12 cellular contexts compared by ENCODE assay signal in the genomic region with DNA sequence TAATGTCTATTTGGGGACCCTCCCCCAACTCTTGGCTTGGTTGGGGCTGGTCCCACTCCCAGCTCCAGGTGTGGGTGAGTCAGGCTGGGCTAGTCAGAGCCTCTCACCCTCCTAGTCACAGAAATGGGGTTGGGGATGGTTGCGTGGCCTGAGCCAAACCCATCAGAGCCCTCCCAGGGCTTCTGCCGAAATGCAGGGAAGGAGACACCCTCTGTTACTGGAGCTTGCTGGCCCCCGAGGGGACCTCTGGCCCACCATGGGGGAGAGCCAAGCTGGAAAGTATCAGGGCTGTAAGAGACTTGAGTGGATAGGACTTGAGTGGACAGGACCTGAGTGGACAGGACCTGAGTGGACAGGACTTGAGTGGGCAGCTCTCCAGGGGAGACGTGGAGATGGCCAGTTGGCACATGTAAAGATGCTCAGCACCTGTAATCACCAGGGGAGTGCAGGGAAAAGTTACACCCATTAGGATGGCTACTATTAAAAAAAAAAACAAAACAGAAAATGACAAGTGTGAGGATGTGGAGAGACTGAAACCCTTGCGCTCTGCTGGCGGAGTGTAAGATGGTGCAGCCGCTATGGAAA. TPM values are rescaled to one million over a fixed set of nuclear protein-coding genes. Genes with fewer than 3 reads are reported as not detected.
DNase-seq lines count a peak whose midpoint lies in the region; ATAC-seq and TF ChIP-seq lines count a peak whose summit lies in the region.
"Had no signal": no experiment of that assay in that cellular context is flagged by ENCODE, and none has a peak within 500 bp of the region (broad histone marks: within the 10 kb centered on the region; RNA-seq: fewer than 3 reads in every experiment).

No MANE protein-coding gene starts in this region.

- no peak for DNase-seq in activated T-cell treated with anti-CD3 and anti-CD28 coated beads, Interleukin-2, amount 50 U/mL, for 24 hours
- no peak for DNase-seq in activated T-cell treated with anti-CD3 and anti-CD28 coated beads, Interleukin-2, amount 50 U/mL, for 48 hours
- DNase-seq in activated CD4-positive, alpha-beta memory T cell treated with anti-CD3 and anti-CD28 coated beads, Interleukin-2, amount 10 ng/mL, durations not matched to agents 7 days and 5 days: no peak
- DNase-seq in glutamatergic neuron (no peak), LoVo (ENCODE audit: low spot score) (no peak), prostate gland (ENCODE audit: low spot score) (no peak)
- no peak for DNase-seq in stimulated activated naive B cell treated with anti-CD40 and anti-IgM and Interleukin-4, amounts not matched to agents 10 μg/mL and 1 μg/mL and 100 μg/mL, for 72 hours
- no peak for DNase-seq in effector memory CD4-positive, alpha-beta T cell

- H3K4me1 Mint-ChIP-seq in activated T-cell treated with anti-CD3 and anti-CD28 coated beads, Interleukin-2, amount 50 U/mL, for 24 hours (ENCODE audit: low read depth): peaks cover 10% of the 10 kb centered on the region
- H3K4me1 Mint-ChIP-seq in activated CD4-positive, alpha-beta memory T cell treated with anti-CD3 and anti-CD28 coated beads, Interleukin-2, amount 10 ng/mL, durations not matched to agents 7 days and 5 days: peaks cover 7% of the 10 kb centered on the region
- H3K4me1 Mint-ChIP-seq in glutamatergic neuron (ENCODE audit: low read depth, unreplicated experiment): peaks cover 26% of the 10 kb centered on the region
- peaks cover 13 to 32% of the 10 kb centered on the region in 2 donors for H3K4me1 Mint-ChIP-seq in stimulated activated naive B cell treated with anti-CD40 and anti-IgM and Interleukin-4, amounts not matched to agents 10 μg/mL and 1 μg/mL and 100 μg/mL, for 72 hours

- intact Hi-C loops in prostate gland (cut with DNase I): no loop called here

- TF ChIP-seq CTCF in glutamatergic neuron (IDR thresholded peaks at IDR 0.05; ENCODE audit: partially characterized antibody, unreplicated experiment) (no peak), prostate gland (IDR thresholded peaks at IDR 0.05) (no peak)

- WGBS in prostate gland: 88% methylated on average over 7 of the region's 7 CpGs

- peaks cover 53% of the 10 kb centered on the region for H3K27me3 Mint-ChIP-seq in activated T-cell treated with anti-CD3 and anti-CD28 coated beads, Interleukin-2, amount 50 U/mL, for 24 hours
- H3K27me3 Mint-ChIP-seq in activated CD4-positive, alpha-beta memory T cell treated with anti-CD3 and anti-CD28 coated beads, Interleukin-2, amount 10 ng/mL, durations not matched to agents 7 days and 5 days: peaks cover 34% of the 10 kb centered on the region
- peaks cover 17% of the 10 kb centered on the region for H3K27me3 Mint-ChIP-seq in glutamatergic neuron (ENCODE audit: unreplicated experiment)
- H3K27me3 Mint-ChIP-seq in stimulated activated naive B cell treated with anti-CD40 and anti-IgM and Interleukin-4, amounts not matched to agents 10 μg/mL and 1 μg/mL and 100 μg/mL, for 72 hours: peaks cover 44 to 52% of the 10 kb centered on the region in 2 donors

- peak overlapping the region; percentile 50 for H3K27ac Mint-ChIP-seq in activated T-cell treated with anti-CD3 and anti-CD28 coated beads, Interleukin-2, amount 50 U/mL, for 24 hours
- no peak overlapping the region for H3K27ac Mint-ChIP-seq in activated CD4-positive, alpha-beta memory T cell treated with anti-CD3 and anti-CD28 coated beads, Interleukin-2, amount 10 ng/mL, durations not matched to agents 7 days and 5 days
- peak overlapping the region; percentile 77 for H3K27ac Mint-ChIP-seq in glutamatergic neuron (ENCODE audit: unreplicated experiment)
- peak overlapping the region; percentile 82 for H3K27ac Mint-ChIP-seq in stimulated activated naive B cell treated with anti-CD40 and anti-IgM and Interleukin-4, amounts not matched to agents 10 μg/mL and 1 μg/mL and 100 μg/mL, for 72 hours

- no peaks in the 10 kb centered on the region for H3K9me3 ChIP-seq in effector memory CD4-positive, alpha-beta T cell (ENCODE audit: control insufficient read depth, low read length)
- H3K9me3 ChIP-seq in prostate gland: no peaks in the 10 kb centered on the region
- H3K9me3 ChIP-seq: body of pancreas, mucosa of descending colon, sigmoid colon, thyroid gland had no signal

- H3K36me3 ChIP-seq in effector memory CD4-positive, alpha-beta T cell (ENCODE audit: control insufficient read depth, insufficient read depth, low read length): no peaks in the 10 kb centered on the region
- no peaks in the 10 kb centered on the region for H3K36me3 ChIP-seq in prostate gland
- H3K36me3 ChIP-seq: sigmoid colon, thyroid gland had no signal

- ATAC-seq in stimulated activated naive B cell treated with anti-CD40 and anti-IgM and Interleukin-4, amounts not matched to agents 10 μg/mL and 1 μg/mL and 100 μg/mL, for 72 hours (replicated peaks): no peak
- ATAC-seq: body of pancreas, mucosa of descending colon had no signal

- peak overlapping the region; percentile 63 for H3K4me3 Mint-ChIP-seq in activated T-cell treated with anti-CD3 and anti-CD28 coated beads, Interleukin-2, amount 50 U/mL, for 24 hours
- peak overlapping the region; percentile 35 for H3K4me3 Mint-ChIP-seq in activated CD4-positive, alpha-beta memory T cell treated with anti-CD3 and anti-CD28 coated beads, Interleukin-2, amount 10 ng/mL, durations not matched to agents 7 days and 5 days
- H3K4me3 Mint-ChIP-seq in glutamatergic neuron (ENCODE audit: unreplicated experiment): peak overlapping the region; percentile 79
- peak overlapping the region; percentile 82 to 87 for H3K4me3 Mint-ChIP-seq in stimulated activated naive B cell treated with anti-CD40 and anti-IgM and Interleukin-4, amounts not matched to agents 10 μg/mL and 1 μg/mL and 100 μg/mL, for 72 hours

- no peak for TF ChIP-seq POLR2A in prostate gland (IDR thresholded peaks at IDR 0.05)

- CTCF ChIA-PET in activated CD4-positive, alpha-beta memory T cell treated with anti-CD3 and anti-CD28 coated beads, Interleukin-2, amount 10 ng/mL, durations not matched to agents 7 days and 5 days (lab: Charles Lee): no interaction called here

- peaks cover 6% of the 10 kb centered on the region for H3K4me1 ChIP-seq in effector memory CD4-positive, alpha-beta T cell (ENCODE audit: control insufficient read depth, insufficient read depth, low read length, poor library complexity, severe bottlenecking)
- no peaks in the 10 kb centered on the region for H3K4me1 ChIP-seq in prostate gland (replicated peaks)

- peaks cover 21% of the 10 kb centered on the region for H3K27me3 ChIP-seq in effector memory CD4-positive, alpha-beta T cell (replicated peaks; ENCODE audit: control insufficient read depth, insufficient read depth, low read length, poor library complexity, severe bottlenecking)
- H3K27me3 ChIP-seq in prostate gland (replicated peaks; ENCODE audit: insufficient read depth): no peaks in the 10 kb centered on the region
- H3K27me3 ChIP-seq: sigmoid colon, thyroid gland had no signal

- H3K4me3 ChIP-seq in effector memory CD4-positive, alpha-beta T cell (ENCODE audit: insufficient read depth, low read depth, low read length, poor library complexity, severe bottlenecking): no peak overlapping the region
- no peak overlapping the region for H3K4me3 ChIP-seq in prostate gland
- H3K4me3 ChIP-seq: body of pancreas, mucosa of descending colon had no signal

- no peaks in the 10 kb centered on the region for H3K36me3 Mint-ChIP-seq in activated T-cell treated with anti-CD3 and anti-CD28 coated beads, Interleukin-2, amount 50 U/mL, for 24 hours (ENCODE audit: low read depth)
- H3K36me3 Mint-ChIP-seq in activated CD4-positive, alpha-beta memory T cell treated with anti-CD3 and anti-CD28 coated beads, Interleukin-2, amount 10 ng/mL, durations not matched to agents 7 days and 5 days (ENCODE audit: low read depth): no peaks in the 10 kb centered on the region
- no peaks in the 10 kb centered on the region for H3K36me3 Mint-ChIP-seq in glutamatergic neuron (ENCODE audit: unreplicated experiment)
- H3K36me3 Mint-ChIP-seq in stimulated activated naive B cell treated with anti-CD40 and anti-IgM and Interleukin-4, amounts not matched to agents 10 μg/mL and 1 μg/mL and 100 μg/mL, for 72 hours: no peaks in the 10 kb centered on the region

- POLR2A ChIA-PET in activated CD4-positive, alpha-beta memory T cell treated with anti-CD3 and anti-CD28 coated beads, Interleukin-2, amount 10 ng/mL, durations not matched to agents 7 days and 5 days (lab: Charles Lee): no interaction called here

- H3K27ac ChIP-seq in effector memory CD4-positive, alpha-beta T cell (ENCODE audit: insufficient read depth, low read length, poor library complexity, severe bottlenecking): no peak overlapping the region
- H3K27ac ChIP-seq in prostate gland: no peak overlapping the region
- H3K27ac ChIP-seq: body of pancreas, thyroid gland had no signal

- H3K9me3 Mint-ChIP-seq in activated T-cell treated with anti-CD3 and anti-CD28 coated beads, Interleukin-2, amount 50 U/mL, for 24 hours: no peaks in the 10 kb centered on the region
- no peaks in the 10 kb centered on the region for H3K9me3 Mint-ChIP-seq in activated CD4-positive, alpha-beta memory T cell treated with anti-CD3 and anti-CD28 coated beads, Interleukin-2, amount 10 ng/mL, durations not matched to agents 7 days and 5 days
- peaks cover 7% of the 10 kb centered on the region for H3K9me3 Mint-ChIP-seq in glutamatergic neuron (ENCODE audit: unreplicated experiment)
- peaks cover 0 to 2% of the 10 kb centered on the region in 2 donors for H3K9me3 Mint-ChIP-seq in stimulated activated naive B cell treated with anti-CD40 and anti-IgM and Interleukin-4, amounts not matched to agents 10 μg/mL and 1 μg/mL and 100 μg/mL, for 72 hours

RNA-seq across cellular contexts. Expression of gene ADARB1, which starts 56.9 kb away (rescaled TPM):
- 10 to 100 TPM; 59.1 to 59.6 TPM for total RNA-seq in activated CD4-positive, alpha-beta memory T cell treated with anti-CD3 and anti-CD28 coated beads, Interleukin-2, amount 10 ng/mL, durations not matched to agents 7 days and 5 days
- 49.2 TPM for total RNA-seq in glutamatergic neuron (ENCODE audit: unreplicated experiment)
- total RNA-seq in prostate gland: 10 to 100 TPM; 21.0 to 30.9 TPM
